Comparison of ENCODE assay signal across 8 cellular contexts in the genomic region with DNA sequence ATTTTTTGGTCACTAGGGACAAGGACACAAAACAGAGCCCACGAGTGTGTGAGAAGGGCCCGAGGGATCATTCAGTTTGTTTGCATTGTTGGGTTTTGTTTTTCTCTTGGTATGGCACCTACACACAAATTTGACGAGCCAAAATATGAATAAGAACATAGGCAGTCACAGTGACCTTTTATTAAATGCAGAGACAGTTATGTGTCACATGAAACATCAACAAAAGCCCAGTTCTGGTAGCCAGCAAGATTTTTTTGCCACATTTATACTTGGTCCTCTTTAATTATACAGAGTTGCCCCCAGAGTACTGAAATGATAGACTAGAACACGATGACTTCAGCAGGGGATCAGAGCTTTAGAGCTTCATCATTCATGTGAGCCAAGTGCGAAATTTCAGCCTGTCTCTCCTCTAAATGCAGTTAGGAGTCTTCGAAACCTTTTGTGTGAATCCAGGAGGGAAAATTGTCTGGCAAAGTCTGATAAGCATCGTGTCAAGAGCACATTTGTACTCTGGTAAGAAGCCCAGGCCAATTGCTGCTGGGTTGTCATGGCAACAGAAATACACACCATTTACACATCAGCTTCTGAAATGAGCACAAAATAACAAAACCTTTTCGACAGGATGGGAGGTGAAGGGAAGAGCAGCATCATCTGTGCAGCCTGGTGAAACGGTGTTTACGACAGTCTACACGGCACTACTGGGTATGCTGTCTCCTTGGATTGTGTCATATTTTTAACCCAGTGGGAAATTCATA.
DNase-seq lines count a peak whose midpoint lies in the region; ATAC-seq and TF ChIP-seq lines count a peak whose summit lies in the region.

No MANE protein-coding gene starts in this region.

- no peaks in the 10 kb centered on the region for H3K36me3 ChIP-seq in uterus

- TF ChIP-seq CTCF in uterus (IDR thresholded peaks at IDR 0.05) = no peak

- no peaks in the 10 kb centered on the region for H3K4me1 ChIP-seq in uterus

- intact Hi-C loops in uterus (cut with DNase I; ENCODE audit: low total_unique reads) = no loop called here

- DNase-seq in AG08395 (ENCODE audit: low spot score) (peak; percentile 64), inferior parietal cortex (ENCODE audit: extremely low spot score) (peak; percentile 64), uterus (peak; percentile 56 to 88), UCSD-AML1 (lab: John Stamatoyannopoulos, UW; ENCODE audit: unreplicated experiment) (no peak), NCI-H82 (lab: John Stamatoyannopoulos, UW) (no peak)
- DNase-seq in activated naive CD4-positive, alpha-beta T cell treated with anti-CD3 and anti-CD28 coated beads, Interleukin-2, amount 50 U/mL, for 16 hours = peak; percentile 36

- no peaks in the 10 kb centered on the region for H3K27me3 ChIP-seq in uterus

- ATAC-seq in HG02798 (IDR thresholded peaks at IDR 0.05; ENCODE audit: poor library complexity, unreplicated experiment) (peak; percentile 47), HG03097 (IDR thresholded peaks at IDR 0.05; ENCODE audit: low FRiP score, unreplicated experiment) (no peak)

- H3K27ac ChIP-seq in uterus = peak overlapping the region; percentile 76 to 83

- H3K4me3 ChIP-seq in uterus = no peak overlapping the region

- H3K9me3 ChIP-seq in uterus = no peaks in the 10 kb centered on the region

- TF ChIP-seq POLR2A in uterus (IDR thresholded peaks at IDR 0.05) = no peak

Comparison
In these comparisons a context has a peak if more than half of its experiments do, and no peak if none do; other contexts are left out.
1. DNase-seq: peak in AG08395 (single experiment), activated naive CD4-positive, alpha-beta T cell treated with anti-CD3 and anti-CD28 coated beads, Interleukin-2, amount 50 U/mL, for 16 hours (single experiment), inferior parietal cortex (single experiment) and uterus (2 of 2); none in UCSD-AML1 (single experiment) and NCI-H82 (single experiment).